Comparison of ENCODE assay signal across 20 cellular contexts in genomic region chr7:48962821-48963505, GRCh38. TPM values are rescaled to one million over a fixed set of nuclear protein-coding genes. Genes with fewer than 3 reads are reported as not detected.
DNase-seq lines count a peak whose midpoint lies in the region.
"Had no signal": no experiment of that assay in that cellular context is flagged by ENCODE, and none has a peak within 500 bp of the region (broad histone marks: within the 10 kb centered on the region; RNA-seq: fewer than 3 reads in every experiment).

No MANE protein-coding gene starts in this region.

- in situ Hi-C loops in Caki2 (cut with HindIII; ENCODE audit: low pct_unique_long_range_greater_than_20kb, low sequenced_read_pairs): no loop called here

- H3K36me3 ChIP-seq in trophoblast cell (ENCODE audit: control insufficient read depth in 1 of 2, insufficient read depth in 2 of 2, low read length in 2 of 2): no peaks in the 10 kb centered on the region
- H3K36me3 ChIP-seq: BE2C, cardiac muscle cell, thyroid gland had no signal

- H3K9ac ChIP-seq in trophoblast cell (ENCODE audit: low read length): no peak overlapping the region

- no peaks in the 10 kb centered on the region for H3K27me3 ChIP-seq in trophoblast cell (ENCODE audit: insufficient read depth, low read length)
- H3K27me3 ChIP-seq: BE2C, cardiac muscle cell, thyroid gland had no signal

- peak; percentile 62 for DNase-seq in Caki2 (ENCODE audit: low read depth)
- DNase-seq in HT1080 (ENCODE audit: low read depth): peak; percentile 1
- DNase-seq in cerebellum (ENCODE audit: low spot score): peak; percentile 4
- DNase-seq in middle frontal gyrus (ENCODE audit: extremely low spot score, low spot score): peak; percentile 29
- no peak for DNase-seq in trophoblast cell
- DNase-seq in COR-L47 (lab: John Stamatoyannopoulos, UW): no peak
- DNase-seq in OCI-M2 (lab: John Stamatoyannopoulos, UW; ENCODE audit: unreplicated experiment): no peak
- DNase-seq in medulla oblongata (ENCODE audit: extremely low spot score): no peak
- DNase-seq: activated CD4-positive, alpha-beta memory T cell treated with anti-CD3 and anti-CD28 coated beads, Interleukin-2, amount 10 ng/mL, durations not matched to agents 7 days and 5 days; activated T-cell treated with anti-CD3 and anti-CD28 coated beads, Interleukin-2, amount 50 U/mL, for 4 hours; BE2C; effector CD8-positive, alpha-beta T cell; GF-D8; NCI-H1048; T-helper 1 cell; thyroid gland had no signal

- H3K14ac ChIP-seq in trophoblast cell (ENCODE audit: low read length): no peak overlapping the region

- H3K79me2 ChIP-seq in trophoblast cell (ENCODE audit: control insufficient read depth, insufficient read depth, low read length, poor library complexity): no peaks in the 10 kb centered on the region

- no peak overlapping the region for H3K4ac ChIP-seq in trophoblast cell (ENCODE audit: low read depth, low read length)

- H2BK12ac ChIP-seq in trophoblast cell (ENCODE audit: low read length): no peak overlapping the region

- H2AK5ac ChIP-seq in trophoblast cell (ENCODE audit: low read length): no peak overlapping the region

- no peak overlapping the region for H3K18ac ChIP-seq in trophoblast cell (ENCODE audit: low read length)

- no peak overlapping the region for H4K91ac ChIP-seq in trophoblast cell (ENCODE audit: low read depth, low read length)

- no peak overlapping the region for H4K8ac ChIP-seq in trophoblast cell (ENCODE audit: low read depth, low read length)

- H3K27ac ChIP-seq in trophoblast cell (ENCODE audit: low read depth, low read length): no peak overlapping the region
- H3K27ac ChIP-seq: cardiac muscle cell, thyroid gland, VCaP had no signal

- H2AFZ ChIP-seq in trophoblast cell (ENCODE audit: insufficient read depth, low read length, poor library complexity): no peak overlapping the region

- H3K23ac ChIP-seq in trophoblast cell (ENCODE audit: low read length): no peak overlapping the region

- H3K4me3 ChIP-seq in trophoblast cell (ENCODE audit: low read depth, low read length): no peak overlapping the region
- H3K4me3 ChIP-seq: cardiac muscle cell, K562, thyroid gland had no signal

- H2BK120ac ChIP-seq in trophoblast cell (ENCODE audit: insufficient read depth, low read length, poor library complexity): no peak overlapping the region

- H3K4me1 ChIP-seq in trophoblast cell (ENCODE audit: control insufficient read depth in 1 of 2, insufficient read depth in 2 of 2, low read length in 2 of 2): no peaks in the 10 kb centered on the region
- H3K4me1 ChIP-seq: BE2C had no signal

- H4K12ac ChIP-seq in trophoblast cell (ENCODE audit: low read depth, low read length): no peak overlapping the region

- no peak overlapping the region for H3K4me2 ChIP-seq in trophoblast cell (ENCODE audit: low read length)

- H2BK5ac ChIP-seq in trophoblast cell (ENCODE audit: low read depth, low read length, poor library complexity): no peak overlapping the region

- WGBS in trophoblast cell (ENCODE audit: extremely low coverage, insufficient coverage, insufficient read length): no CpG with 5 or more reads among the region's 7 CpGs

- no peaks in the 10 kb centered on the region for H3K79me1 ChIP-seq in trophoblast cell (ENCODE audit: low read length)

- no peaks in the 10 kb centered on the region for H3K9me3 ChIP-seq in trophoblast cell (ENCODE audit: insufficient read depth, low read depth, low read length)
- H3K9me3 ChIP-seq: BE2C, thyroid gland had no signal

RNA-seq across cellular contexts. Expression of gene CDC14C, which starts 38.6 kb away (rescaled TPM):
- total RNA-seq in Caki2 (2014; rRNA removed; shearing (Covaris generic); ENCODE audit: low replicate concordance): not detected in 2 replicates
- not detected in 2 replicates for total RNA-seq in HT1080 (2014; rRNA removed; shearing (Covaris generic))
- not detected in 2 replicates for polyA plus RNA-seq in HT1080 (2015; cell fraction: cytosol; rRNA removed)
- not detected in 2 replicates for polyA plus RNA-seq in HT1080 (2015; cell fraction: nucleus; rRNA removed)
- total RNA-seq in cerebellum: not detected
- polyA plus RNA-seq in trophoblast cell (2013): not detected in 2 replicates
- total RNA-seq: activated CD4-positive, alpha-beta memory T cell treated with anti-CD3 and anti-CD28 coated beads, Interleukin-2, amount 10 ng/mL, durations not matched to agents 7 days and 5 days; activated T-cell treated with anti-CD3 and anti-CD28 coated beads, Interleukin-2, amount 50 U/mL, for 4 hours; cardiac muscle cell; K562; left lobe of liver; thyroid gland had no signal
- polyA plus RNA-seq: K562 had no signal

Comparison
In these comparisons a context has a peak if more than half of its experiments do, and no peak if none do; other contexts are left out.
1. DNase-seq: peak in Caki2 (single experiment), HT1080 (single experiment), cerebellum (single experiment) and middle frontal gyrus (single experiment); none in trophoblast cell (0 of 2), COR-L47 (single experiment), OCI-M2 (single experiment) and medulla oblongata (single experiment).